11 cellular contexts compared by ENCODE assay signal in genomic region chr2:28134262-28134812, GRCh38.
DNase-seq lines count a peak whose midpoint lies in the region; ATAC-seq, FAIRE-seq and TF ChIP-seq lines count a peak whose summit lies in the region.
"Had no signal": no experiment of that assay in that cellular context is flagged by ENCODE, and none has a peak within 500 bp of the region (broad histone marks: within the 10 kb centered on the region; RNA-seq: fewer than 3 reads in every experiment).

No MANE protein-coding gene starts in this region.

- no peak overlapping the region for H4K5ac ChIP-seq in IMR-90 (ENCODE audit: low read depth, low read length)

- peaks cover 10% of the 10 kb centered on the region; the same call in 1 of the 2 replicates for H3K9me1 ChIP-seq in IMR-90 (ENCODE audit: insufficient read depth, low read length)

- dilution Hi-C loops in IMR-90 (cut with HindIII; ENCODE audit: low sequenced_read_pairs, unreplicated experiment): no loop called here

- no peak overlapping the region for H3K14ac ChIP-seq in IMR-90 (replicated peaks; ENCODE audit: low read depth, low read length)

- in situ Hi-C loops in IMR-90 (cut with MboI; ENCODE audit: low sequenced_read_pairs): no loop called here
- in situ Hi-C loops in GM12878 (cut with MboI): no loop called here

- no peak overlapping the region; the same call in 1 of the 2 replicates for H2BK120ac ChIP-seq in IMR-90 (ENCODE audit: low read depth, low read length)

- peaks cover 8% of the 10 kb centered on the region for H3K4me1 ChIP-seq in CD8-positive, alpha-beta T cell (ENCODE audit: insufficient read depth, low read length)
- peaks cover 2% of the 10 kb centered on the region; the same call in 1 of the 2 replicates for H3K4me1 ChIP-seq in IMR-90 (ENCODE audit: control insufficient read depth, insufficient read depth, low read length)
- peaks cover 21% of the 10 kb centered on the region for H3K4me1 ChIP-seq in GM12878 (ENCODE audit: control insufficient read depth, insufficient read depth, low read length)

- intact Hi-C loops in CD8-positive, alpha-beta T cell (cut with DNase I, micrococcal nuclease): no loop called here
- intact Hi-C loops in IMR-90 (cut with micrococcal nuclease) (no loop called here), GM12878 (cut with micrococcal nuclease; ENCODE audit: unreplicated experiment) (no loop called here)

- ATAC-seq in CD8-positive, alpha-beta T cell: peak; percentile 44
- ATAC-seq in IMR-90 (ENCODE audit: low read depth) (no peak), GM12878 (no peak; the same call in 2 of the 3 replicates), HG02623 (IDR thresholded peaks at IDR 0.05; ENCODE audit: unreplicated experiment) (no peak), HG03521 (IDR thresholded peaks at IDR 0.05; ENCODE audit: unreplicated experiment) (no peak), HG03097 (IDR thresholded peaks at IDR 0.05; ENCODE audit: low FRiP score, unreplicated experiment) (no peak)
- no peak for ATAC-seq in stimulated activated naive B cell treated with anti-CD40 and anti-IgM and Interleukin-4, amounts not matched to agents 10 μg/mL and 1 μg/mL and 100 μg/mL, for 72 hours (replicated peaks)

- H3K4ac ChIP-seq in IMR-90 (ENCODE audit: low read depth, low read length): peak overlapping the region; percentile 47; the same call in 1 of the 2 replicates

- H3K4me3 Mint-ChIP-seq in CD8-positive, alpha-beta T cell: no peak overlapping the region
- no peak overlapping the region for H3K4me3 Mint-ChIP-seq in stimulated activated naive B cell treated with anti-CD40 and anti-IgM and Interleukin-4, amounts not matched to agents 10 μg/mL and 1 μg/mL and 100 μg/mL, for 72 hours
- H3K4me3 Mint-ChIP-seq: mesothelial cell of epicardium had no signal

- H3K79me2 ChIP-seq in GM12878 (ENCODE audit: control insufficient read depth, insufficient read depth, low read length): no peaks in the 10 kb centered on the region

- no peaks in the 10 kb centered on the region for H4K20me1 ChIP-seq in IMR-90 (ENCODE audit: insufficient read depth, low read length)
- no peaks in the 10 kb centered on the region for H4K20me1 ChIP-seq in GM12878 (ENCODE audit: control insufficient read depth, insufficient read depth)

- no peak for FAIRE-seq in GM12878 (lab: Jason Lieb, UNC)

- H3K27me3 ChIP-seq in CD8-positive, alpha-beta T cell (ENCODE audit: insufficient read depth, low read length): no peaks in the 10 kb centered on the region
- no peaks in the 10 kb centered on the region for H3K27me3 ChIP-seq in IMR-90 (ENCODE audit: control insufficient read depth, insufficient read depth, low read length)
- no peaks in the 10 kb centered on the region for H3K27me3 ChIP-seq in GM12878 (replicated peaks in 1 of 2; ENCODE audit: control insufficient read depth in 2 of 2, insufficient read depth in 2 of 2, low read length in 1 of 2)

- H3K4me1 Mint-ChIP-seq in CD8-positive, alpha-beta T cell (ENCODE audit: low read depth): peaks cover 25% of the 10 kb centered on the region
- H3K4me1 Mint-ChIP-seq in stimulated activated naive B cell treated with anti-CD40 and anti-IgM and Interleukin-4, amounts not matched to agents 10 μg/mL and 1 μg/mL and 100 μg/mL, for 72 hours: peaks cover 13 to 22% of the 10 kb centered on the region in 2 donors

- 0 out of 2 replicates have a peak overlapping the region, but pooled peaks have one; percentile 30 for H2AK5ac ChIP-seq in IMR-90 (ENCODE audit: low read depth, low read length)

- H3K36me3 Mint-ChIP-seq in CD8-positive, alpha-beta T cell: peaks cover 23% of the 10 kb centered on the region
- peaks cover 21 to 38% of the 10 kb centered on the region in 2 donors for H3K36me3 Mint-ChIP-seq in stimulated activated naive B cell treated with anti-CD40 and anti-IgM and Interleukin-4, amounts not matched to agents 10 μg/mL and 1 μg/mL and 100 μg/mL, for 72 hours

- H3K27me3 Mint-ChIP-seq in CD8-positive, alpha-beta T cell (ENCODE audit: low read depth): no peaks in the 10 kb centered on the region
- no peaks in the 10 kb centered on the region for H3K27me3 Mint-ChIP-seq in stimulated activated naive B cell treated with anti-CD40 and anti-IgM and Interleukin-4, amounts not matched to agents 10 μg/mL and 1 μg/mL and 100 μg/mL, for 72 hours

- TF ChIP-seq POLR2A in IMR-90 (IDR thresholded peaks at IDR 0.05; ENCODE audit: low read depth, low read length) (no peak), GM12878 (IDR thresholded peaks at IDR 0.05; ENCODE audit: low read depth, low read length) (no peak)

- H3K4me2 ChIP-seq in IMR-90 (ENCODE audit: low read depth, low read length) (no peak overlapping the region), GM12878 (ENCODE audit: control insufficient read depth, insufficient read depth) (peak overlapping the region; percentile 62)

- H3K9me3 Mint-ChIP-seq in CD8-positive, alpha-beta T cell: no peaks in the 10 kb centered on the region
- peaks cover 0 to 3% of the 10 kb centered on the region in 2 donors for H3K9me3 Mint-ChIP-seq in stimulated activated naive B cell treated with anti-CD40 and anti-IgM and Interleukin-4, amounts not matched to agents 10 μg/mL and 1 μg/mL and 100 μg/mL, for 72 hours
- H3K9me3 Mint-ChIP-seq: mesothelial cell of epicardium had no signal

- no CpG with 5 or more reads among the region's 4 CpGs for WGBS in IMR-90 (ENCODE audit: extremely low coverage in 2 of 2, insufficient read length in 1 of 2), 2 experiments
- WGBS in GM12878 (ENCODE audit: insufficient coverage, insufficient replicate concordance, low lambda C conversion rate, missing lambda C conversion rate): 33% methylated on average over 4 of the region's 4 CpGs

- no peak overlapping the region for H4K8ac ChIP-seq in IMR-90 (ENCODE audit: low read depth in 2 of 2, low read length in 2 of 2)

- no peak overlapping the region for H3K23ac ChIP-seq in IMR-90 (ENCODE audit: low read depth, low read length)

- H2BK20ac ChIP-seq in IMR-90 (ENCODE audit: low read depth, low read length): no peak overlapping the region

- CTCF ChIA-PET in CD8-positive, alpha-beta T cell (lab: Charles Lee): no interaction called here
- CTCF ChIA-PET in IMR-90 (lab: Yijun Ruan, JAX) (interaction anchor here (0.6 to 0.7 kb wide), 2 partner anchors 103 to 270 kb away, joined by 8 to 10 read pairs; no protein-coding TSS in a partner anchor), GM12878 (lab: Yijun Ruan, JAX) (interaction anchor here (0.7 to 1.8 kb wide), 4 partner anchors 8 to 88 kb away, joined by 3 to 4 read pairs (median 4); no protein-coding TSS in a partner anchor)

- H3K9me3 ChIP-seq in CD8-positive, alpha-beta T cell (ENCODE audit: low read length): no peaks in the 10 kb centered on the region
- H3K9me3 ChIP-seq in IMR-90 (ENCODE audit: control insufficient read depth, insufficient read depth, low read length) (no peaks in the 10 kb centered on the region), GM12878 (replicated peaks; ENCODE audit: control insufficient read depth, insufficient read depth, low read length) (no peaks in the 10 kb centered on the region)

- H4K91ac ChIP-seq in IMR-90 (ENCODE audit: insufficient read depth, low read depth, low read length): no peak overlapping the region

- H3K56ac ChIP-seq in IMR-90 (ENCODE audit: extremely low read depth, insufficient read depth, low read length): no peak overlapping the region

- peaks cover 0 to 5% of the 10 kb centered on the region in 2 experiments; a peak in 1 of 4 replicates for H3K79me1 ChIP-seq in IMR-90 (ENCODE audit: low read depth in 1 of 2, low read length in 2 of 2)

- H2AFZ ChIP-seq in IMR-90 (replicated peaks; ENCODE audit: low read length, poor library complexity): no peak overlapping the region
- H2AFZ ChIP-seq in GM12878 (ENCODE audit: control insufficient read depth, low read depth, low read length): peak overlapping the region; percentile 61

- H3K36me3 ChIP-seq in CD8-positive, alpha-beta T cell (ENCODE audit: insufficient read depth, low read length): no peaks in the 10 kb centered on the region
- H3K36me3 ChIP-seq in IMR-90 (ENCODE audit: control insufficient read depth, insufficient read depth, low read length) (no peaks in the 10 kb centered on the region), GM12878 (ENCODE audit: control insufficient read depth in 2 of 2, insufficient read depth in 2 of 2, low read length in 1 of 2) (no peaks in the 10 kb centered on the region)

- no peak for TF ChIP-seq CTCF in CD8-positive, alpha-beta T cell (IDR thresholded peaks at IDR 0.05)
- TF ChIP-seq CTCF in IMR-90 (conservative IDR thresholded peaks at IDR 0.05; ENCODE audit: low read depth, low read length): no peak
- TF ChIP-seq CTCF in GM12878 (IDR thresholded peaks at IDR 0.05 in 2 of 3, conservative IDR thresholded peaks at IDR 0.05 in 1 of 3; ENCODE audit: control insufficient read depth in 2 of 3, extremely low read depth in 1 of 3, insufficient read depth in 1 of 3, low read depth in 3 of 3, low read length in 3 of 3): no peak

- BruUV-seq in IMR-90 (replicated peaks; lab: Mats Ljungman, UMichigan) (no TSS peak), GM12878 (replicated peaks; lab: Mats Ljungman, UMichigan) (no TSS peak)

- no peak overlapping the region for H3K9ac ChIP-seq in IMR-90 (ENCODE audit: low read depth, low read length)
- peak overlapping the region; percentile 35; the same call in 1 of the 2 replicates for H3K9ac ChIP-seq in GM12878 (ENCODE audit: control insufficient read depth, insufficient read depth, low read length)

- H3K27ac ChIP-seq in CD8-positive, alpha-beta T cell (ENCODE audit: low read depth, low read length): no peak overlapping the region
- H3K27ac ChIP-seq in IMR-90 (ENCODE audit: insufficient read depth, low read length) (no peak overlapping the region), GM12878 (ENCODE audit: control insufficient read depth, insufficient read depth) (peak overlapping the region; percentile 59)

- H2BK5ac ChIP-seq in IMR-90 (ENCODE audit: low read depth, low read length, poor library complexity, severe bottlenecking): no peak overlapping the region

- H2BK15ac ChIP-seq in IMR-90 (ENCODE audit: low read depth, low read length): no peak overlapping the region

- no peak for TF ChIP-seq EP300 in GM12878 (IDR thresholded peaks at IDR 0.05; ENCODE audit: borderline replicate concordance in 1 of 2, control insufficient read depth in 1 of 2, low read depth in 2 of 2, low read length in 2 of 2)

- peak overlapping the region; percentile 23 for H2AK9ac ChIP-seq in IMR-90 (replicated peaks; ENCODE audit: low read depth, low read length, poor library complexity)

- H3K27ac Mint-ChIP-seq in CD8-positive, alpha-beta T cell: peak overlapping the region; percentile 42
- H3K27ac Mint-ChIP-seq in stimulated activated naive B cell treated with anti-CD40 and anti-IgM and Interleukin-4, amounts not matched to agents 10 μg/mL and 1 μg/mL and 100 μg/mL, for 72 hours: no peak overlapping the region
- H3K27ac Mint-ChIP-seq: mesothelial cell of epicardium had no signal

- SMC1A ChIA-PET in GM12878 (lab: Charles Lee; ENCODE audit: uncharacterized antibody, unreplicated experiment): interaction anchor here (0.6 to 1.3 kb wide), 5 partner anchors 15 to 300 kb away, joined by 3 to 4 read pairs (median 3); no protein-coding TSS in a partner anchor

- no peak overlapping the region for H3K18ac ChIP-seq in IMR-90 (ENCODE audit: low read depth, low read length)

- RAD21 ChIA-PET in GM12878 (lab: Charles Lee; ENCODE audit: unreplicated experiment): interaction anchor here (0.6 to 0.7 kb wide), 2 partner anchors 25 to 854 kb away, joined by 3 read pairs; no protein-coding TSS in a partner anchor

- DNase-seq in CD8-positive, alpha-beta T cell: no peak
- DNase-seq in IMR-90 (no peak), GM12878 (ENCODE audit: low read depth, low spot score) (no peak), mucosa of gallbladder (ENCODE audit: low spot score) (peak; percentile 83)
- DNase-seq in stimulated activated naive B cell treated with anti-CD40 and anti-IgM and Interleukin-4, amounts not matched to agents 10 μg/mL and 1 μg/mL and 100 μg/mL, for 72 hours: no peak
- DNase-seq: DND-41, NCI-H510A had no signal

- POLR2A ChIA-PET in CD8-positive, alpha-beta T cell (lab: Charles Lee): interaction anchor here (0.6 to 0.8 kb wide), 2 partner anchors 97 to 259 kb away, joined by 3 read pairs; no protein-coding TSS in a partner anchor
- POLR2A ChIA-PET in IMR-90 (lab: Charles Lee; ENCODE audit: unreplicated experiment): interaction anchor here (0.6 kb wide), 1 partner anchor 264 kb away, joined by 5 read pairs; no protein-coding TSS in a partner anchor
- POLR2A ChIA-PET in GM12878 (lab: Charles Lee): interaction anchor here (0.6 kb wide), 2 partner anchors 18 to 63 kb away, joined by 3 read pairs; no protein-coding TSS in a partner anchor

- TF ChIP-seq RAD21 in IMR-90 (IDR thresholded peaks at IDR 0.05; ENCODE audit: low read length) (no peak), GM12878 (IDR thresholded peaks at IDR 0.05; ENCODE audit: insufficient read depth, low read depth, low read length) (no peak)

- H3K4me3 ChIP-seq in CD8-positive, alpha-beta T cell (ENCODE audit: low read depth, low read length): no peak overlapping the region
- H3K4me3 ChIP-seq in IMR-90 (ENCODE audit: insufficient read depth, low read depth, low read length) (no peak overlapping the region), GM12878 (no peak overlapping the region)
